In genomic region chr13:87128006-87128405, GRCh38 we compare ENCODE assay signal across 1 cellular context.
TF ChIP-seq lines count a peak whose summit lies in the region.

No MANE protein-coding gene starts in this region.

TF ChIP-seq in GM23338, 12 proteins besides CTCF, POLR2A, EP300 and RAD21 (continued from another document):
- TF ChIP-seq ZNF462 (CRISPR knock-in tag; IDR thresholded peaks at IDR 0.05) = no peak
- TF ChIP-seq NANOG (IDR thresholded peaks at IDR 0.05; ENCODE audit: borderline replicate concordance) = no peak; the same call in 1 of the 2 replicates
- no peak for TF ChIP-seq CREB1 (CRISPR knock-in tag; IDR thresholded peaks at IDR 0.05; ENCODE audit: low read depth)
- TF ChIP-seq ZNF331 (CRISPR knock-in tag; IDR thresholded peaks at IDR 0.05; ENCODE audit: low read depth) = no peak
- no peak for TF ChIP-seq EZH2phosphoT487 (IDR thresholded peaks at IDR 0.05; ENCODE audit: unreplicated experiment)
- no peak for TF ChIP-seq POLR2AphosphoS5 (IDR thresholded peaks at IDR 0.05; ENCODE audit: low read depth)
